8 cellular contexts compared by ENCODE assay signal in genomic region chr20:5529331-5530142, GRCh38.
A peak's percentile ranks its signal among the peaks of the same experiment; 100 is the strongest.
DNase-seq lines count a peak whose midpoint lies in the region; ATAC-seq, FAIRE-seq and TF ChIP-seq lines count a peak whose summit lies in the region.

No MANE protein-coding gene starts in this region.

- H3K36me3 Mint-ChIP-seq in activated naive CD8-positive, alpha-beta T cell treated with anti-CD3 and anti-CD28 coated beads for 36 hours: no peaks in the 10 kb centered on the region

- H3K27me3 Mint-ChIP-seq in activated naive CD8-positive, alpha-beta T cell treated with anti-CD3 and anti-CD28 coated beads for 36 hours: no peaks in the 10 kb centered on the region

- H3K27me3 ChIP-seq in heart left ventricle (no peaks in the 10 kb centered on the region), psoas muscle (ENCODE audit: insufficient read depth in 3 of 3, low read length in 2 of 3) (no peaks in the 10 kb centered on the region)

- H3K27ac Mint-ChIP-seq in activated naive CD8-positive, alpha-beta T cell treated with anti-CD3 and anti-CD28 coated beads for 36 hours: peak overlapping the region; percentile 60

- peak; percentile 40 for DNase-seq in NCI-H1436 treated with DMSO at 0.1 percent for 48 hours (lab: John Stamatoyannopoulos, UW)
- peak; percentile 23 to 70 for DNase-seq in SW 1271 (lab: John Stamatoyannopoulos, UW)
- peak; percentile 85 for DNase-seq in activated naive CD8-positive, alpha-beta T cell treated with anti-CD3 and anti-CD28 coated beads for 36 hours
- DNase-seq in heart left ventricle: peak; percentile 73 to 91 (median 79)
- DNase-seq in psoas muscle: peak; percentile 81 to 82
- DNase-seq in urothelium cell line (ENCODE audit: low spot score): peak; percentile 61

- peak overlapping the region; percentile 53 for H3K4me3 Mint-ChIP-seq in activated naive CD8-positive, alpha-beta T cell treated with anti-CD3 and anti-CD28 coated beads for 36 hours

- H3K9me3 Mint-ChIP-seq in activated naive CD8-positive, alpha-beta T cell treated with anti-CD3 and anti-CD28 coated beads for 36 hours: no peaks in the 10 kb centered on the region

- WGBS in heart left ventricle, 4 donors: 28 to 43% (median 29%) methylated on average over 27 of the region's 27 CpGs
- WGBS in psoas muscle, 3 donors: 21 to 29% (median 26%) methylated on average over 27 of the region's 27 CpGs

- TF ChIP-seq POLR2A in heart left ventricle (IDR thresholded peaks at IDR 0.05): no peak

- peaks cover 0 to 22% (median 6%) of the 10 kb centered on the region in 12 donors for H3K4me1 ChIP-seq in heart left ventricle
- no peaks in the 10 kb centered on the region for H3K4me1 ChIP-seq in psoas muscle

- peaks cover 19% of the 10 kb centered on the region for H3K4me1 Mint-ChIP-seq in activated naive CD8-positive, alpha-beta T cell treated with anti-CD3 and anti-CD28 coated beads for 36 hours

- H3K9me3 ChIP-seq in heart left ventricle: no peaks in the 10 kb centered on the region
- H3K9me3 ChIP-seq in psoas muscle: no peaks in the 10 kb centered on the region

- H3K36me3 ChIP-seq in heart left ventricle (no peaks in the 10 kb centered on the region), psoas muscle (ENCODE audit: insufficient read depth in 1 of 2, low read depth in 1 of 2) (no peaks in the 10 kb centered on the region)

- FAIRE-seq in urothelium cell line (lab: Jason Lieb, UNC): no peak

- ATAC-seq in HG02763 (IDR thresholded peaks at IDR 0.05; ENCODE audit: unreplicated experiment) (peak; percentile 73), heart left ventricle (peak; percentile 73 to 92 (median 88)), psoas muscle (peak; percentile 74 to 91 (median 81))

- H3K27ac ChIP-seq in heart left ventricle: no peak overlapping the region
- H3K27ac ChIP-seq in psoas muscle: no peak overlapping the region

- peak overlapping the region in 3 of 12 donors; percentile 1 to 25 (median 23) for H3K4me3 ChIP-seq in heart left ventricle
- H3K4me3 ChIP-seq in psoas muscle: no peak overlapping the region

- intact Hi-C loops in heart left ventricle (cut with DNase I) (loop anchor here (1.0 to 10.0 kb wide), 12 partner anchors 258 to 549 kb away; no protein-coding TSS in a partner anchor), psoas muscle (cut with DNase I) (loop anchor here (2.0 to 5.0 kb wide), 5 partner anchors 261 to 548 kb away; partner anchors contain the start of genes MCM8 (in 1 of the 2) and TRMT6 (in 1 of the 2))

- TF ChIP-seq CTCF in GM12873 (IDR thresholded peaks at IDR 0.05; ENCODE audit: insufficient read depth, low read depth, low read length, missing control alignments) (peak; percentile 91), heart left ventricle (IDR thresholded peaks at IDR 0.05) (peak; percentile 56 to 90 (median 74)), psoas muscle (IDR thresholded peaks at IDR 0.05) (peak; percentile 64)
